In the genomic region with DNA sequence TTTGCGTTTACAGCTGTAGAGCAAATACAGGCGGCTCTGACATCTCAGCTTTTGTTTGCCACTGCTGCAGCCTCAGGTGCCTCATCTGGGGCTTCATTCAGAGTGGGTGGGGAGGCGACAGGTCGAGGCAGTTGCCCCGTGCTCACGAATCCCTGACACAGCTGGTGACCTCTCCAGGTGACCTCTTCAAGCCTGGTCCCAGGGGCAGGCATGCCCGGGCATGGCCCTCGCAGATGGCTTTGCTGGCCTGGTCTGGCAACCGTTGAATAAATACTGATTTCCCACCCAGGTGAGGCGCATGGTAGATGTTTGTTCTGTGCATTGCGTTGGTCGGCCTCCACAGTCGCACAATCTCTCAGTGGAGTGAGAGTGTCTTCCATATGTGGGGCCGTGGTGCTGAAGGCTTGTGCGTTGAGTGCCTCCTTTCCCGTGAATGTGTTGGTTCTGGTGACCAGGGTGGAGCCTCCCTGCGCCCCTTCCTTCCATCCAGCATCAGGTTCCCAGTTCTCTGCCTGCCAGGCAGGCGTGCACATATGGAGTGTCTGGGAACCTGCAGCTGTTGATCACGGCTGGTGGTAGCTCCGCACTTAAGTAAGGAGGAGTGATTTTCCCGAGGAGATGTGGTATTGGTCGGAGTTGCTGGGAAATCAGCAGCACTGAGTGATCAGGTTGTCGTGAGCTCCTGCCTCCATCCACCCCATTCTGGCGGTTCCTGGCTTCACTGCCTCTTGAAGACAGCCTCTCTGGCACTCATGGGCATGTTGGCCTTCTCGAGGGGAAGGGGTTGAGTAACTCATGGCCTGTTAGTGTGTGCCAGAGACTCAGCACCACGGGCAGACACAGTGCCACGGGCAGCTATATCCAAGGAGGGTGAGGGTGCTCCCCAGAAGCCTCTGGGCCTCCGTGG, we compare ENCODE assay signal across 15 cellular contexts.
A peak's percentile ranks its signal among the peaks of the same experiment; 100 is the strongest.
DNase-seq lines count a peak whose midpoint lies in the region; ATAC-seq, FAIRE-seq and TF ChIP-seq lines count a peak whose summit lies in the region.
"Had no signal": no experiment of that assay in that cellular context is flagged by ENCODE, and none has a peak within 500 bp of the region (broad histone marks: within the 10 kb centered on the region; RNA-seq: fewer than 3 reads in every experiment).

No MANE protein-coding gene starts in this region.

- no peaks in the 10 kb centered on the region for H3K9me3 ChIP-seq in BLaER1
- H3K9me3 ChIP-seq in H9 (ENCODE audit: control insufficient read depth, low read depth, low read length), result no peaks in the 10 kb centered on the region
- H3K9me3 ChIP-seq: heart right ventricle, lower lobe of right lung, prostate gland, suprapubic skin had no signal

- TF ChIP-seq CTCF in H9 (conservative IDR thresholded peaks at IDR 0.05) (no peak), endothelial cell (IDR thresholded peaks at IDR 0.05; ENCODE audit: unreplicated experiment) (no peak)

- H4K20me1 ChIP-seq in BLaER1 (peaks cover 98% of the 10 kb centered on the region), H9 (ENCODE audit: control insufficient read depth, insufficient read depth, insufficient read length) (peaks cover 2% of the 10 kb centered on the region)

- H4K5ac ChIP-seq in H9 (ENCODE audit: insufficient read length, low read depth, low read length), result no peak overlapping the region

- peaks cover 4% of the 10 kb centered on the region; the same call in 1 of the 2 replicates for H3K79me2 ChIP-seq in H9 (ENCODE audit: insufficient read depth, low read length)

- no peak overlapping the region for H2BK15ac ChIP-seq in H9 (ENCODE audit: low read depth, low read length)

- peaks cover 46% of the 10 kb centered on the region for H3K4me1 ChIP-seq in BLaER1
- H3K4me1 ChIP-seq in H9 (ENCODE audit: insufficient read depth, low read length), result no peaks in the 10 kb centered on the region; the same call in 1 of the 2 replicates
- H3K4me1 ChIP-seq: lower lobe of right lung, prostate gland had no signal

- FAIRE-seq in GM19239 (lab: Jason Lieb, UNC), result no peak
- FAIRE-seq: H54, TTC549 had no signal

- H3T11ph ChIP-seq in H9 (ENCODE audit: low read length), result no peak overlapping the region

- no peak overlapping the region for H4K91ac ChIP-seq in H9 (ENCODE audit: insufficient read length, low read depth, low read length)

- H3K4me3 Mint-ChIP-seq in H9 (no peak overlapping the region), endothelial cell (ENCODE audit: unreplicated experiment) (no peak overlapping the region)

- no peak overlapping the region for H2BK12ac ChIP-seq in H9 (ENCODE audit: insufficient read length, low read depth, low read length)

- H3K9ac ChIP-seq in BLaER1, result no peak overlapping the region
- no peak overlapping the region for H3K9ac ChIP-seq in H9 (ENCODE audit: extremely low read depth, insufficient read length, low read length)

- peaks cover 0 to 3% of the 10 kb centered on the region in 2 experiments; a peak in 3 of 5 replicates for H3K9me3 Mint-ChIP-seq in H9
- H3K9me3 Mint-ChIP-seq in endothelial cell (ENCODE audit: unreplicated experiment), result no peaks in the 10 kb centered on the region

- peak overlapping the region; percentile 7 to 96 (median 35); a peak in 6 of 7 replicates for H3K27ac Mint-ChIP-seq in H9
- H3K27ac Mint-ChIP-seq in endothelial cell (ENCODE audit: unreplicated experiment), result peak overlapping the region; percentile 17

- no peaks in the 10 kb centered on the region for H3K79me1 ChIP-seq in H9 (ENCODE audit: insufficient read depth, low read depth, low read length, poor library complexity, severe bottlenecking)

- no peak overlapping the region for H3K23ac ChIP-seq in H9 (ENCODE audit: insufficient read length, low read depth, low read length)

- H3K4me2 ChIP-seq in BLaER1 (no peak overlapping the region), H9 (ENCODE audit: insufficient read depth, insufficient read length, low read length) (no peak overlapping the region)

- H2AK5ac ChIP-seq in H9 (ENCODE audit: insufficient read length, low read length), result no peak overlapping the region

- H3K4ac ChIP-seq in H9 (ENCODE audit: low read depth, low read length), result no peak overlapping the region

- H2AFZ ChIP-seq in H9 (ENCODE audit: low read length), result no peak overlapping the region

- peak overlapping the region; percentile 64; the same call in 1 of the 2 replicates for H3K14ac ChIP-seq in H9 (ENCODE audit: insufficient read depth, low read length)

- H3K4me1 Mint-ChIP-seq in H9 (peaks cover 57 to 59% of the 10 kb centered on the region in 2 experiments), endothelial cell (ENCODE audit: unreplicated experiment) (peaks cover 47% of the 10 kb centered on the region)

- ATAC-seq in GM21825 (IDR thresholded peaks at IDR 0.05; ENCODE audit: unreplicated experiment) (no peak), GM21360 (IDR thresholded peaks at IDR 0.05; ENCODE audit: unreplicated experiment) (no peak)
- ATAC-seq: lower lobe of right lung had no signal

- no peaks in the 10 kb centered on the region for H3K23me2 ChIP-seq in H9 (ENCODE audit: insufficient read length, low read depth, low read length, poor library complexity, severe bottlenecking)

- H3K18ac ChIP-seq in H9 (ENCODE audit: insufficient read length, low read depth, low read length), result peak overlapping the region; percentile 60

- no peak for DNase-seq in H9
- DNase-seq in NCI-H526 treated with DMSO at 0.1 percent for 48 hours (lab: John Stamatoyannopoulos, UW), result peak; percentile 44
- no peak for DNase-seq in endothelial cell (ENCODE audit: low spot score)
- DNase-seq in GM19239 (ENCODE audit: insufficient read length, low spot score), result no peak
- DNase-seq in SW480 (ENCODE audit: low spot score), result no peak
- DNase-seq: effector CD4-positive, alpha-beta T cell; heart right ventricle; lower lobe of right lung had no signal

- H3K27me3 Mint-ChIP-seq in H9 (ENCODE audit: low read depth) (no peaks in the 10 kb centered on the region), endothelial cell (ENCODE audit: unreplicated experiment) (peaks cover 2% of the 10 kb centered on the region)

- no peak overlapping the region for H4K8ac ChIP-seq in H9 (replicated peaks; ENCODE audit: insufficient read length, low read depth, low read length)

- H3K36me3 Mint-ChIP-seq in H9 (ENCODE audit: insufficient read depth in 1 of 3, low read depth in 3 of 3) (peaks cover 0 to 2% (median 0%) of the 10 kb centered on the region in 3 experiments; a peak in 3 of 7 replicates), endothelial cell (ENCODE audit: low read depth, unreplicated experiment) (no peaks in the 10 kb centered on the region)

- H3K27ac ChIP-seq in BLaER1 (0 out of 2 replicates have a peak overlapping the region, but pooled peaks have one; percentile 4), H9 (ENCODE audit: insufficient read length, low read depth, low read length) (no peak overlapping the region)
- H3K27ac ChIP-seq: heart right ventricle, lower lobe of right lung, prostate gland, suprapubic skin had no signal

- H3K4me3 ChIP-seq in BLaER1, result no peak overlapping the region
- H3K4me3 ChIP-seq: heart right ventricle, lower lobe of right lung, prostate gland, suprapubic skin had no signal

- H2BK5ac ChIP-seq in H9 (ENCODE audit: insufficient read length, low read length), result peak overlapping the region; percentile 55

- no peaks in the 10 kb centered on the region for H3K27me3 ChIP-seq in BLaER1
- H3K27me3 ChIP-seq in H9 (ENCODE audit: insufficient read depth, low read length), result no peaks in the 10 kb centered on the region
- H3K27me3 ChIP-seq: heart right ventricle, suprapubic skin had no signal

- H3K36me3 ChIP-seq in BLaER1, result peaks cover 9% of the 10 kb centered on the region; the same call in 1 of the 2 replicates
- H3K36me3 ChIP-seq: heart right ventricle, lower lobe of right lung, prostate gland had no signal

- no CpG with 5 or more reads among the region's 28 CpGs for WGBS in H9 (ENCODE audit: extremely low coverage, insufficient read length, low lambda C conversion rate)

- no peak overlapping the region for H3K56ac ChIP-seq in H9 (ENCODE audit: insufficient read length, low read depth, low read length)

- H2BK120ac ChIP-seq in H9 (ENCODE audit: low read depth, low read length, poor library complexity, severe bottlenecking), result no peak overlapping the region

- no peak overlapping the region for H2BK20ac ChIP-seq in H9 (ENCODE audit: low read depth, low read length, poor library complexity, severe bottlenecking)
